In genomic region chr3:187742351-187743171, GRCh38 we compare ENCODE assay signal across 8 cellular contexts. TPM values are rescaled to one million over a fixed set of nuclear protein-coding genes. Genes with fewer than 3 reads are reported as not detected.
A peak's percentile ranks its signal among the peaks of the same experiment; 100 is the strongest.
DNase-seq lines count a peak whose midpoint lies in the region; ATAC-seq and TF ChIP-seq lines count a peak whose summit lies in the region.

No MANE protein-coding gene starts in this region.

- H3K4me3 ChIP-seq in fibroblast of villous mesenchyme (ENCODE audit: low read depth, low read length) (peak overlapping the region; percentile 93), psoas muscle (peak overlapping the region; percentile 93)

- no peaks in the 10 kb centered on the region for H3K27me3 ChIP-seq in psoas muscle (ENCODE audit: insufficient read depth in 3 of 3, low read length in 2 of 3)

- peak overlapping the region; percentile 98 for H3K27ac Mint-ChIP-seq in activated CD8-positive, alpha-beta T cell treated with anti-CD3 and anti-CD28 coated beads for 36 hours

- H3K9me3 ChIP-seq in psoas muscle: no peaks in the 10 kb centered on the region

- no peak for ATAC-seq in activated CD8-positive, alpha-beta T cell treated with anti-CD3 and anti-CD28 coated beads for 36 hours
- ATAC-seq in psoas muscle: peak; percentile 15 to 32 (median 30)
- no peak for ATAC-seq in GM19351 (IDR thresholded peaks at IDR 0.05; ENCODE audit: unreplicated experiment)

- peak; percentile 25 for DNase-seq in activated naive CD4-positive, alpha-beta T cell treated with Interleukin-2 at 50 U/mL for 16 hours
- no peak for DNase-seq in activated naive CD4-positive, alpha-beta T cell (lab: John Stamatoyannopoulos, UW)
- DNase-seq in activated CD8-positive, alpha-beta T cell treated with anti-CD3 and anti-CD28 coated beads for 36 hours: peak; percentile 54
- peak; percentile 67 for DNase-seq in fibroblast of villous mesenchyme (ENCODE audit: low read depth)
- DNase-seq in psoas muscle: peak; percentile 61 to 74
- DNase-seq in KG1 (lab: John Stamatoyannopoulos, UW): no peak
- DNase-seq in NCI-H187 treated with DMSO at 0.1 percent for 48 hours (lab: John Stamatoyannopoulos, UW): no peak

- CTCF ChIA-PET in activated CD8-positive, alpha-beta T cell treated with anti-CD3 and anti-CD28 coated beads for 36 hours (lab: Charles Lee): interaction anchor here (0.6 to 2.8 kb wide), 19 partner anchors 8 to 1402 kb away, joined by 3 to 22 read pairs (median 3); partner anchors contain the start of gene LPP

- H3K36me3 ChIP-seq in psoas muscle (ENCODE audit: insufficient read depth in 1 of 2, low read depth in 1 of 2): no peaks in the 10 kb centered on the region

- intact Hi-C loops in activated CD8-positive, alpha-beta T cell treated with anti-CD3 and anti-CD28 coated beads for 36 hours (cut with micrococcal nuclease): loop anchor here (2.0 to 10.0 kb wide), 9 partner anchors 232 to 1292 kb away; no protein-coding TSS in a partner anchor
- intact Hi-C loops in psoas muscle (cut with DNase I): loop anchor here (2.0 to 10.0 kb wide), 7 partner anchors 265 to 1206 kb away; partner anchors contain the start of gene LPP (in 1 of the 2)

- POLR2A ChIA-PET in activated CD8-positive, alpha-beta T cell treated with anti-CD3 and anti-CD28 coated beads for 36 hours (lab: Charles Lee): interaction anchor here (0.5 to 9.0 kb wide), 20 partner anchors 61 to 1015 kb away, joined by 3 to 134 read pairs (median 4); partner anchors contain the start of gene LPP

- no peaks in the 10 kb centered on the region for H3K27me3 Mint-ChIP-seq in activated CD8-positive, alpha-beta T cell treated with anti-CD3 and anti-CD28 coated beads for 36 hours

- WGBS in psoas muscle, 3 donors: 15 to 19% (median 17%) methylated on average over 13 of the region's 13 CpGs

- peaks cover 6% of the 10 kb centered on the region for H3K36me3 Mint-ChIP-seq in activated CD8-positive, alpha-beta T cell treated with anti-CD3 and anti-CD28 coated beads for 36 hours (ENCODE audit: low read depth)

- peak overlapping the region; percentile 93 for H3K4me3 Mint-ChIP-seq in activated CD8-positive, alpha-beta T cell treated with anti-CD3 and anti-CD28 coated beads for 36 hours

- no peak for TF ChIP-seq CTCF in activated CD8-positive, alpha-beta T cell treated with anti-CD3 and anti-CD28 coated beads for 36 hours (IDR thresholded peaks at IDR 0.05)
- no peak for TF ChIP-seq CTCF in fibroblast of villous mesenchyme (IDR thresholded peaks at IDR 0.05; ENCODE audit: insufficient read depth, low read depth, low read length)
- no peak for TF ChIP-seq CTCF in psoas muscle (IDR thresholded peaks at IDR 0.05)

- peaks cover 7% of the 10 kb centered on the region for H3K4me1 ChIP-seq in psoas muscle

- H3K9me3 Mint-ChIP-seq in activated CD8-positive, alpha-beta T cell treated with anti-CD3 and anti-CD28 coated beads for 36 hours: no peaks in the 10 kb centered on the region

- peak overlapping the region; percentile 100 for H3K27ac ChIP-seq in psoas muscle

- peaks cover 36% of the 10 kb centered on the region for H3K4me1 Mint-ChIP-seq in activated CD8-positive, alpha-beta T cell treated with anti-CD3 and anti-CD28 coated beads for 36 hours (ENCODE audit: low read depth)

RNA-seq across cellular contexts. Expression of gene BCL6, which starts 2.7 kb away (rescaled TPM):
- 10 to 100 TPM; 13.7 to 14.0 TPM for total RNA-seq in activated CD8-positive, alpha-beta T cell treated with anti-CD3 and anti-CD28 coated beads for 36 hours
- total RNA-seq in fibroblast of villous mesenchyme (17.4 and 26.8 TPM in 2 replicates), psoas muscle (100 to 1,000 TPM; 235 to 524 (median 312) TPM)
- polyA plus RNA-seq in psoas muscle: 100 to 1,000 TPM in 2 of 3 donors, 10 to 100 TPM in 1; 43.2 to 276 (median 172) TPM

RNA-seq across cellular contexts. Expression of gene RTP2, which starts 40.2 kb away (rescaled TPM):
- total RNA-seq in activated CD8-positive, alpha-beta T cell treated with anti-CD3 and anti-CD28 coated beads for 36 hours: not detected
- total RNA-seq in fibroblast of villous mesenchyme (not detected in 2 replicates), psoas muscle (1 to 10 TPM in 1 of 4 donors, under 1 TPM in 2, not detected in 1; 0.21 to 4.0 (median 0.32) TPM)
- polyA plus RNA-seq in psoas muscle: under 1 TPM in 2 of 3 donors, not detected in 1; 0.08 to 0.66 TPM

Comparison
In these comparisons a context has a peak if more than half of its experiments do, and no peak if none do; other contexts are left out.
1. DNase-seq: peak in activated naive CD4-positive, alpha-beta T cell treated with Interleukin-2 at 50 U/mL for 16 hours (single experiment), activated CD8-positive, alpha-beta T cell treated with anti-CD3 and anti-CD28 coated beads for 36 hours (single experiment), fibroblast of villous mesenchyme (single experiment) and psoas muscle (2 of 2); none in activated naive CD4-positive, alpha-beta T cell (0 of 4), KG1 (single experiment) and NCI-H187 treated with DMSO at 0.1 percent for 48 hours (single experiment).
2. ATAC-seq: peak in psoas muscle (4 of 4); none in activated CD8-positive, alpha-beta T cell treated with anti-CD3 and anti-CD28 coated beads for 36 hours (single experiment) and GM19351 (single experiment).